Comparison of ENCODE assay signal across 1 cellular context in genomic region chr17:45894022-45894784, GRCh38.
TF ChIP-seq lines count a peak whose summit lies in the region.

MAPT (plus strand) TSS chr17:45894554; CDS start chr17:45962338, 67,784 bp downstream.

TF ChIP-seq in K562, 482 proteins besides CTCF, POLR2A, EP300 and RAD21 (continued from another document and continues in another):
- TF ChIP-seq, protein P1, sequence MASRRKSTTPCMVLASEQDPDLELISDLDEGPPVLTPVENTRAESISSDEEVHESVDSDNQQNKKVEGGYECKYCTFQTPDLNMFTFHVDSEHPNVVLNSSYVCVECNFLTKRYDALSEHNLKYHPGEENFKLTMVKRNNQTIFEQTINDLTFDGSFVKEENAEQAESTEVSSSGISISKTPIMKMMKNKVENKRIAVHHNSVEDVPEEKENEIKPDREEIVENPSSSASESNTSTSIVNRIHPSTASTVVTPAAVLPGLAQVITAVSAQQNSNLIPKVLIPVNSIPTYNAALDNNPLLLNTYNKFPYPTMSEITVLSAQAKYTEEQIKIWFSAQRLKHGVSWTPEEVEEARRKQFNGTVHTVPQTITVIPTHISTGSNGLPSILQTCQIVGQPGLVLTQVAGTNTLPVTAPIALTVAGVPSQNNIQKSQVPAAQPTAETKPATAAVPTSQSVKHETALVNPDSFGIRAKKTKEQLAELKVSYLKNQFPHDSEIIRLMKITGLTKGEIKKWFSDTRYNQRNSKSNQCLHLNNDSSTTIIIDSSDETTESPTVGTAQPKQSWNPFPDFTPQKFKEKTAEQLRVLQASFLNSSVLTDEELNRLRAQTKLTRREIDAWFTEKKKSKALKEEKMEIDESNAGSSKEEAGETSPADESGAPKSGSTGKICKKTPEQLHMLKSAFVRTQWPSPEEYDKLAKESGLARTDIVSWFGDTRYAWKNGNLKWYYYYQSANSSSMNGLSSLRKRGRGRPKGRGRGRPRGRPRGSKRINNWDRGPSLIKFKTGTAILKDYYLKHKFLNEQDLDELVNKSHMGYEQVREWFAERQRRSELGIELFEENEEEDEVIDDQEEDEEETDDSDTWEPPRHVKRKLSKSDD (conservative IDR thresholded peaks at IDR 0.05; ENCODE audit: low read length): no peak
- TF ChIP-seq SIN3A (IDR thresholded peaks at IDR 0.05; ENCODE audit: borderline replicate concordance in 2 of 2, control insufficient read depth in 1 of 2, low read depth in 2 of 2, low read length in 2 of 2) (no peak), FOXM1 (IDR thresholded peaks at IDR 0.05; ENCODE audit: low read depth) (no peak), FOXM1 (CRISPR knock-in tag; IDR thresholded peaks at IDR 0.05; ENCODE audit: low read depth) (0 out of 2 replicates have a peak, but pooled peaks have one; percentile 78), ZNF395 (CRISPR knock-in tag; IDR thresholded peaks at IDR 0.05) (no peak), EZH2 (IDR thresholded peaks at IDR 0.05; ENCODE audit: borderline replicate concordance, low read depth, low read length) (no peak), PHB (CRISPR knock-in tag; IDR thresholded peaks at IDR 0.05) (0 out of 2 replicates have a peak, but pooled peaks have one; percentile 53), FOXK1 (CRISPR knock-in tag; IDR thresholded peaks at IDR 0.05; ENCODE audit: borderline replicate concordance) (no peak), HDAC1 (IDR thresholded peaks at IDR 0.05) (peak in 1 of 2 experiments; percentile 40; a peak in 1 of 4 replicates), SAP30 (IDR thresholded peaks at IDR 0.05; ENCODE audit: borderline replicate concordance, insufficient read depth, low read depth, low read length, poor library complexity, severe bottlenecking) (no peak), ZNF133 (CRISPR knock-in tag; IDR thresholded peaks at IDR 0.05) (no peak), TCF7L2 (IDR thresholded peaks at IDR 0.05; ENCODE audit: low read depth, low read length) (no peak), E2F5 (CRISPR knock-in tag; IDR thresholded peaks at IDR 0.05) (no peak), ZNF766 (CRISPR knock-in tag; conservative IDR thresholded peaks at IDR 0.05) (peak; percentile 85), PURB (CRISPR knock-in tag; IDR thresholded peaks at IDR 0.05; ENCODE audit: low read depth) (no peak), ILF3 (IDR thresholded peaks at IDR 0.05; ENCODE audit: borderline replicate concordance) (no peak; the same call in 1 of the 2 replicates), ZSCAN32 (CRISPR knock-in tag; IDR thresholded peaks at IDR 0.05) (no peak), MYC (IDR thresholded peaks at IDR 0.05; ENCODE audit: low read depth, low read length) (peak; percentile 53; the same call in 1 of the 2 replicates), MYC (CRISPR knock-in tag; IDR thresholded peaks at IDR 0.05; ENCODE audit: borderline replicate concordance, low read depth) (no peak), ATF3 (IDR thresholded peaks at IDR 0.05) (no peak), ATF3 (CRISPR knock-in tag; conservative IDR thresholded peaks at IDR 0.05) (no peak), EHMT2 (IDR thresholded peaks at IDR 0.05) (0 out of 2 replicates have a peak, but pooled peaks have one; percentile 57), ATF6 (CRISPR knock-in tag; IDR thresholded peaks at IDR 0.05) (no peak), HMGXB4 (CRISPR knock-in tag; IDR thresholded peaks at IDR 0.05) (peak; percentile 39; the same call in 1 of the 2 replicates), SP2 (IDR thresholded peaks at IDR 0.05; ENCODE audit: extremely low read depth, low read depth, low read length, poor library complexity, severe bottlenecking) (peak; percentile 27), ARID3A (IDR thresholded peaks at IDR 0.05; ENCODE audit: borderline replicate concordance, low read depth, low read length) (no peak), NONO (IDR thresholded peaks at IDR 0.05; ENCODE audit: low read depth in 2 of 2, low read length in 1 of 2) (peak in 1 of 2 experiments; percentile 76; a peak in 2 of 4 replicates), ZBTB7A (IDR thresholded peaks at IDR 0.05; ENCODE audit: borderline replicate concordance, control insufficient read depth, low read depth, low read length) (peak; percentile 52; the same call in 1 of the 2 replicates), ZFX (CRISPR knock-in tag; IDR thresholded peaks at IDR 0.05) (peak; percentile 66), ZNF324 (CRISPR knock-in tag; IDR thresholded peaks at IDR 0.05) (no peak), SMARCA5 (IDR thresholded peaks at IDR 0.05) (no peak), SNRNP70 (optimal IDR thresholded peaks at IDR 0.05; ENCODE audit: low read depth, low read length) (no peak), BCOR (IDR thresholded peaks at IDR 0.05) (no peak), BDP1 (IDR thresholded peaks at IDR 0.05; ENCODE audit: insufficient read depth, insufficient read length) (no peak), IRF1 (CRISPR knock-in tag; IDR thresholded peaks at IDR 0.05; ENCODE audit: borderline replicate concordance) (no peak), COPS2 (conservative IDR thresholded peaks at IDR 0.05) (no peak), TRIM24 (IDR thresholded peaks at IDR 0.05) (0 out of 4 replicates have a peak, but pooled peaks have one; percentile 14 to 41), ZC3H4 (CRISPR knock-in tag; IDR thresholded peaks at IDR 0.05; ENCODE audit: borderline replicate concordance) (no peak), ZNF316 (IDR thresholded peaks at IDR 0.05) (no peak)
- TF ChIP-seq, protein P2, sequence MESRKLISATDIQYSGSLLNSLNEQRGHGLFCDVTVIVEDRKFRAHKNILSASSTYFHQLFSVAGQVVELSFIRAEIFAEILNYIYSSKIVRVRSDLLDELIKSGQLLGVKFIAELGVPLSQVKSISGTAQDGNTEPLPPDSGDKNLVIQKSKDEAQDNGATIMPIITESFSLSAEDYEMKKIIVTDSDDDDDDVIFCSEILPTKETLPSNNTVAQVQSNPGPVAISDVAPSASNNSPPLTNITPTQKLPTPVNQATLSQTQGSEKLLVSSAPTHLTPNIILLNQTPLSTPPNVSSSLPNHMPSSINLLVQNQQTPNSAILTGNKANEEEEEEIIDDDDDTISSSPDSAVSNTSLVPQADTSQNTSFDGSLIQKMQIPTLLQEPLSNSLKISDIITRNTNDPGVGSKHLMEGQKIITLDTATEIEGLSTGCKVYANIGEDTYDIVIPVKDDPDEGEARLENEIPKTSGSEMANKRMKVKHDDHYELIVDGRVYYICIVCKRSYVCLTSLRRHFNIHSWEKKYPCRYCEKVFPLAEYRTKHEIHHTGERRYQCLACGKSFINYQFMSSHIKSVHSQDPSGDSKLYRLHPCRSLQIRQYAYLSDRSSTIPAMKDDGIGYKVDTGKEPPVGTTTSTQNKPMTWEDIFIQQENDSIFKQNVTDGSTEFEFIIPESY (CRISPR knock-in tag; IDR thresholded peaks at IDR 0.05): peak; percentile 90
- TF ChIP-seq, protein P3, sequence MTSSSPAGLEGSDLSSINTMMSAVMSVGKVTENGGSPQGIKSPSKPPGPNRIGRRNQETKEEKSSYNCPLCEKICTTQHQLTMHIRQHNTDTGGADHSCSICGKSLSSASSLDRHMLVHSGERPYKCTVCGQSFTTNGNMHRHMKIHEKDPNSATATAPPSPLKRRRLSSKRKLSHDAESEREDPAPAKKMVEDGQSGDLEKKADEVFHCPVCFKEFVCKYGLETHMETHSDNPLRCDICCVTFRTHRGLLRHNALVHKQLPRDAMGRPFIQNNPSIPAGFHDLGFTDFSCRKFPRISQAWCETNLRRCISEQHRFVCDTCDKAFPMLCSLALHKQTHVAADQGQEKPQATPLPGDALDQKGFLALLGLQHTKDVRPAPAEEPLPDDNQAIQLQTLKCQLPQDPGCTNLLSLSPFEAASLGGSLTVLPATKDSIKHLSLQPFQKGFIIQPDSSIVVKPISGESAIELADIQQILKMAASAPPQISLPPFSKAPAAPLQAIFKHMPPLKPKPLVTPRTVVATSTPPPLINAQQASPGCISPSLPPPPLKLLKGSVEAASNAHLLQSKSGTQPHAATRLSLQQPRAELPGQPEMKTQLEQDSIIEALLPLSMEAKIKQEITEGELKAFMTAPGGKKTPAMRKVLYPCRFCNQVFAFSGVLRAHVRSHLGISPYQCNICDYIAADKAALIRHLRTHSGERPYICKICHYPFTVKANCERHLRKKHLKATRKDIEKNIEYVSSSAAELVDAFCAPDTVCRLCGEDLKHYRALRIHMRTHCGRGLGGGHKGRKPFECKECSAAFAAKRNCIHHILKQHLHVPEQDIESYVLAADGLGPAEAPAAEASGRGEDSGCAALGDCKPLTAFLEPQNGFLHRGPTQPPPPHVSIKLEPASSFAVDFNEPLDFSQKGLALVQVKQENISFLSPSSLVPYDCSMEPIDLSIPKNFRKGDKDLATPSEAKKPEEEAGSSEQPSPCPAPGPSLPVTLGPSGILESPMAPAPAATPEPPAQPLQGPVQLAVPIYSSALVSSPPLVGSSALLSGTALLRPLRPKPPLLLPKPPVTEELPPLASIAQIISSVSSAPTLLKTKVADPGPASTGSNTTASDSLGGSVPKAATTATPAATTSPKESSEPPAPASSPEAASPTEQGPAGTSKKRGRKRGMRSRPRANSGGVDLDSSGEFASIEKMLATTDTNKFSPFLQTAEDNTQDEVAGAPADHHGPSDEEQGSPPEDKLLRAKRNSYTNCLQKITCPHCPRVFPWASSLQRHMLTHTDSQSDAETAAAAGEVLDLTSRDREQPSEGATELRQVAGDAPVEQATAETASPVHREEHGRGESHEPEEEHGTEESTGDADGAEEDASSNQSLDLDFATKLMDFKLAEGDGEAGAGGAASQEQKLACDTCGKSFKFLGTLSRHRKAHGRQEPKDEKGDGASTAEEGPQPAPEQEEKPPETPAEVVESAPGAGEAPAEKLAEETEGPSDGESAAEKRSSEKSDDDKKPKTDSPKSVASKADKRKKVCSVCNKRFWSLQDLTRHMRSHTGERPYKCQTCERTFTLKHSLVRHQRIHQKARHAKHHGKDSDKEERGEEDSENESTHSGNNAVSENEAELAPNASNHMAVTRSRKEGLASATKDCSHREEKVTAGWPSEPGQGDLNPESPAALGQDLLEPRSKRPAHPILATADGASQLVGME (CRISPR knock-in tag; IDR thresholded peaks at IDR 0.05): no peak
